In the genomic region with DNA sequence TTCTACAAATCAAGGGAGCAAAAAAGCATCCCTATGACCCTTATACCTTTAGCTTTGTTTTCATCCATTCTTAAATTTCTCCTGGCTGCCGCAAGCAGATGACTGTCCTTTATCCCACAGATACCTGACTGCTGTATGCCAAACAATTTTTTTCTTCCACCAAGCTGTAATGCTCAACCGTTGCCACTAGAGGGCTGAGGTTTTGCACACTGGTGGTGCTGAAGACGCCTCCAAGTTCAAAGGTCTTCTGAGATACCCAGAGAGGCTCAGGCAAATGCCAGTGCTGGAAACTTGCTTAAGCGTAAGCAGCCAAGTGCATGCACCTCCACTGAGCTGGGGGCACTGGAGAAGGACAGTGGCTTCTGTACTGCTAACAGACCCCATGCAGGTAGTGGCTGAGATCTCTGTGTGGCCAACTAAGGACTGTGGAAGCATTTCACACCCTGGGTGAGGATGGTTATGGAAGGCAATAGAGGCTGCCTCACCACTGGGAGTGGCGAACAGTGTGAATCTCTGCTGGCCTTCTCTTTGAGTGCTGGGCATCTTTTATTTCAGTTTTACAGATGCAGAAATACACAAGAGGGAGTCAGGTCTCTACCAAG, we compare ENCODE assay signal across 8 cellular contexts. TPM values are rescaled to one million over a fixed set of nuclear protein-coding genes. Genes with fewer than 3 reads are reported as not detected.
DNase-seq lines count a peak whose midpoint lies in the region; ATAC-seq, FAIRE-seq and TF ChIP-seq lines count a peak whose summit lies in the region.

No MANE protein-coding gene starts in this region.

- H3K27me3 Mint-ChIP-seq in activated T-helper 17 cell treated with anti-CD3 and anti-CD28 coated beads, Interleukin-2, amount 50 U/mL, for 72 hours: peaks cover 4% of the 10 kb centered on the region

- no peak overlapping the region for H3K4me3 Mint-ChIP-seq in activated T-helper 17 cell treated with anti-CD3 and anti-CD28 coated beads, Interleukin-2, amount 50 U/mL, for 72 hours

- H3K27ac ChIP-seq in psoas muscle: no peak overlapping the region

- no peak for FAIRE-seq in HTR-8/SVneo (lab: Jason Lieb, UNC)

- H3K9me3 Mint-ChIP-seq in activated T-helper 17 cell treated with anti-CD3 and anti-CD28 coated beads, Interleukin-2, amount 50 U/mL, for 72 hours: no peaks in the 10 kb centered on the region

- 33 to 44% (median 40%) methylated on average over 5 of the region's 5 CpGs for WGBS in psoas muscle, 3 donors

- no peak overlapping the region for H3K4me3 ChIP-seq in psoas muscle

- ATAC-seq in GM19438 (IDR thresholded peaks at IDR 0.05; ENCODE audit: low read depth, unreplicated experiment) (peak; percentile 78), psoas muscle (peak; percentile 55 to 86 (median 68))
- peak; percentile 61 for ATAC-seq in activated T-helper 17 cell treated with anti-CD3 and anti-CD28 coated beads, Interleukin-2, amount 50 U/mL, for 72 hours (replicated peaks)

- no peaks in the 10 kb centered on the region for H3K36me3 Mint-ChIP-seq in activated T-helper 17 cell treated with anti-CD3 and anti-CD28 coated beads, Interleukin-2, amount 50 U/mL, for 72 hours (ENCODE audit: low read depth)

- intact Hi-C loops in psoas muscle (cut with DNase I): loop anchor here (2.0 to 10.0 kb wide), 4 partner anchors 130 to 280 kb away; a partner anchor contains a TSS

- no peaks in the 10 kb centered on the region for H3K9me3 ChIP-seq in psoas muscle

- TF ChIP-seq CTCF in psoas muscle (IDR thresholded peaks at IDR 0.05): peak; percentile 84

- no peaks in the 10 kb centered on the region for H3K27me3 ChIP-seq in psoas muscle (ENCODE audit: insufficient read depth in 3 of 3, low read length in 2 of 3)

- no peaks in the 10 kb centered on the region for H3K36me3 ChIP-seq in psoas muscle (ENCODE audit: insufficient read depth in 1 of 2, low read depth in 1 of 2)

- DNase-seq in COR-L47 (lab: John Stamatoyannopoulos, UW): peak; percentile 11
- peak; percentile 67 for DNase-seq in HTR-8/SVneo (ENCODE audit: insufficient read length, low spot score)
- DNase-seq in SHP77 (lab: John Stamatoyannopoulos, UW): peak; percentile 17 to 30
- DNase-seq in globus pallidus (ENCODE audit: low spot score): peak; percentile 41
- DNase-seq in psoas muscle: no peak
- DNase-seq in occipital lobe (lab: John Stamatoyannopoulos, UW): no peak

- no peaks in the 10 kb centered on the region for H3K4me1 ChIP-seq in psoas muscle

- no peaks in the 10 kb centered on the region for H3K4me1 Mint-ChIP-seq in activated T-helper 17 cell treated with anti-CD3 and anti-CD28 coated beads, Interleukin-2, amount 50 U/mL, for 72 hours

- H3K27ac Mint-ChIP-seq in activated T-helper 17 cell treated with anti-CD3 and anti-CD28 coated beads, Interleukin-2, amount 50 U/mL, for 72 hours: no peak overlapping the region

RNA-seq across cellular contexts. Expression of a gene that starts 28.5 kb away (rescaled TPM):
- total RNA-seq in activated T-helper 17 cell treated with anti-CD3 and anti-CD28 coated beads, Interleukin-2, amount 50 U/mL, for 72 hours: 1 to 10 TPM; 1.4 to 3.0 TPM
- 1 to 10 TPM in 3 of 4 donors, under 1 TPM in 1; 0.46 to 1.9 (median 1.3) TPM for total RNA-seq in psoas muscle
- 1 to 10 TPM in 1 of 3 donors, under 1 TPM in 2; 0.39 to 1.8 (median 0.42) TPM for polyA plus RNA-seq in psoas muscle
- 18.2 TPM for total RNA-seq in occipital lobe

Comparison
In these comparisons a context has a peak if more than half of its experiments do, and no peak if none do; other contexts are left out.
1. DNase-seq: peak in COR-L47 (single experiment), HTR-8/SVneo (single experiment), SHP77 (2 of 2) and globus pallidus (single experiment); none in psoas muscle (0 of 2) and occipital lobe (single experiment).
2. Peak in every context shown above with its lines, with median percentiles within 50 percentile points of each other: ATAC-seq.